ENCODE assay signal across 8 cellular contexts in the genomic region with DNA sequence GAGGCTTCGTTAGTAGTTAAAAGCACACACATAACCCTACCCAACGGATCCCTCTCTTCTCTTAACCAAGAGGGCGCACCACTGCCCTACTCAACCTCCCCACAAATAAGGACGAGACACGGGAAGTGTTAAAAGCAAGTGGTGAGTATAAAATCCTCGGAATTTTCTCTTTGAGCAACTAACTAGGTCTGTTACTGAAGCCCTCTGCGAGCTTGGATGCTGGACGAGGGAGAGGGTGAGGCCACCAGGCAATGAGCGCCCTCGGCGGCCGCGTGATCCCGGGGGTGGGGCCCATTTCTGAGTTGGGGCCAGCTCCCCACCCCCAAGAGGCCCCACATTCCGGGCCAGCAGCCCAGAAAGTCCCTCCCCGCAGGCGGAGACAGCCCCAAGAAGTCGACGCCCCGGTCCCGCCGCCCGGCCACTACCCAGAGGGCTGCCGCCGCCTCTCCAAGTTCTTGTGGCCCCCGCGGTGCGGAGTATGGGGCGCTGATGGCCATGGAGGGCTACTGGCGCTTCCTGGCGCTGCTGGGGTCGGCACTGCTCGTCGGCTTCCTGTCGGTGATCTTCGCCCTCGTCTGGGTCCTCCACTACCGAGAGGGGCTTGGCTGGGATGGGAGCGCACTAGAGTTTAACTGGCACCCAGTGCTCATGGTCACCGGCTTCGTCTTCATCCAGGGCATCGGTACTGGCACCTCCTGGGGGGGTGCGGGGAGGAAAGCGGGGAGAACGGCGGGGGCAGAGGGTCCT. TPM values are rescaled to one million over a fixed set of nuclear protein-coding genes. Genes with fewer than 3 reads are reported as not detected.
DNase-seq lines count a peak whose midpoint lies in the region; ATAC-seq and FAIRE-seq lines count a peak whose summit lies in the region.

Gene CYBRD1 (plus strand): TSS at position 418 of the 747 bp plus-strand sequence. CDS start 72 bp downstream, at position 490.

- no peaks in the 10 kb centered on the region for H3K27me3 ChIP-seq in naive thymus-derived CD4-positive, alpha-beta T cell (ENCODE audit: control insufficient read depth in 2 of 2, insufficient read depth in 2 of 2, low read length in 2 of 2)

- H3K27ac ChIP-seq in KOPT-K1 (ENCODE audit: low read depth, low read length, poor library complexity, severe bottlenecking), result peak within 1 kb of the TSS; percentile 73
- H3K27ac ChIP-seq in naive thymus-derived CD4-positive, alpha-beta T cell (ENCODE audit: low read depth, low read length), result no peak within 1 kb of the TSS

- peaks cover 49 to 62% (median 55%) of the 10 kb centered on the region in 5 donors for H3K27me3 Mint-ChIP-seq in naive thymus-derived CD4-positive, alpha-beta T cell

- H3K4me1 ChIP-seq in naive thymus-derived CD4-positive, alpha-beta T cell (ENCODE audit: control insufficient read depth in 2 of 2, insufficient read depth in 2 of 2, low read length in 2 of 2), result no peaks in the 10 kb centered on the region

- no peak for FAIRE-seq in urothelium cell line (lab: Jason Lieb, UNC)

- no peak within 1 kb of the TSS for H3K4me3 ChIP-seq in naive thymus-derived CD4-positive, alpha-beta T cell (ENCODE audit: low read length)

- no peaks in the 10 kb centered on the region for H3K36me3 ChIP-seq in KOPT-K1 (ENCODE audit: insufficient read depth, low read length)
- H3K36me3 ChIP-seq in naive thymus-derived CD4-positive, alpha-beta T cell (ENCODE audit: control insufficient read depth in 2 of 3, insufficient read depth in 3 of 3, low read length in 3 of 3), result no peaks in the 10 kb centered on the region

- CTCF ChIA-PET in naive thymus-derived CD4-positive, alpha-beta T cell (lab: Charles Lee), result no interaction called here

- peaks cover 0 to 1% (median 0%) of the 10 kb centered on the region in 11 donors for H3K9me3 Mint-ChIP-seq in naive thymus-derived CD4-positive, alpha-beta T cell

- H3K27ac Mint-ChIP-seq in naive thymus-derived CD4-positive, alpha-beta T cell, result no peak within 1 kb of the TSS

- intact Hi-C loops in naive thymus-derived CD4-positive, alpha-beta T cell (cut with micrococcal nuclease), result no loop called here

- ATAC-seq in GM21515 (IDR thresholded peaks at IDR 0.05; ENCODE audit: unreplicated experiment) (peak; percentile 38), GM18861 (IDR thresholded peaks at IDR 0.05; ENCODE audit: unreplicated experiment) (no peak)
- peak; percentile 43 for ATAC-seq in naive thymus-derived CD4-positive, alpha-beta T cell

- DNase-seq in GM03348 (ENCODE audit: low spot score) (peak; percentile 95), fibroblast of the conjunctiva (ENCODE audit: low read depth) (peak; percentile 83), urothelium cell line (ENCODE audit: low spot score) (peak; percentile 87)
- DNase-seq in activated CD8-positive, alpha-beta memory T cell treated with anti-CD3 and anti-CD28 coated beads, Interleukin-2, amount 50 U/mL, for 48 hours, result peak; percentile 66
- DNase-seq in naive thymus-derived CD4-positive, alpha-beta T cell, result peak in 1 of 9 donors; percentile 48

- POLR2A ChIA-PET in naive thymus-derived CD4-positive, alpha-beta T cell (lab: Charles Lee), result no interaction called here

- H3K4me3 Mint-ChIP-seq in naive thymus-derived CD4-positive, alpha-beta T cell, result peak within 1 kb of the TSS; percentile 48 to 90 (median 74)

- H3K36me3 Mint-ChIP-seq in naive thymus-derived CD4-positive, alpha-beta T cell, result peaks cover 0 to 6% (median 0%) of the 10 kb centered on the region in 5 donors

- H3K9me3 ChIP-seq in KOPT-K1 (ENCODE audit: insufficient read depth, low read length, poor library complexity, severe bottlenecking), result no peaks in the 10 kb centered on the region
- no peaks in the 10 kb centered on the region for H3K9me3 ChIP-seq in naive thymus-derived CD4-positive, alpha-beta T cell (ENCODE audit: control insufficient read depth in 2 of 3, low read length in 3 of 3)

- H3K4me1 Mint-ChIP-seq in naive thymus-derived CD4-positive, alpha-beta T cell, result peaks cover 0 to 25% (median 12%) of the 10 kb centered on the region in 7 donors

RNA-seq across cellular contexts. Expression of gene CYBRD1, which starts in this region (rescaled TPM):
- total RNA-seq in naive thymus-derived CD4-positive, alpha-beta T cell, result 10 to 100 TPM in 1 of 5 experiments, 1 to 10 TPM in 2, under 1 TPM in 2; 0.46 to 11.1 (median 1.8) TPM
- polyA plus RNA-seq in naive thymus-derived CD4-positive, alpha-beta T cell, result under 1 TPM in 1 of 2 donors, not detected in 1; 0.12 TPM
